Comparison of ENCODE assay signal across 12 cellular contexts in the genomic region with DNA sequence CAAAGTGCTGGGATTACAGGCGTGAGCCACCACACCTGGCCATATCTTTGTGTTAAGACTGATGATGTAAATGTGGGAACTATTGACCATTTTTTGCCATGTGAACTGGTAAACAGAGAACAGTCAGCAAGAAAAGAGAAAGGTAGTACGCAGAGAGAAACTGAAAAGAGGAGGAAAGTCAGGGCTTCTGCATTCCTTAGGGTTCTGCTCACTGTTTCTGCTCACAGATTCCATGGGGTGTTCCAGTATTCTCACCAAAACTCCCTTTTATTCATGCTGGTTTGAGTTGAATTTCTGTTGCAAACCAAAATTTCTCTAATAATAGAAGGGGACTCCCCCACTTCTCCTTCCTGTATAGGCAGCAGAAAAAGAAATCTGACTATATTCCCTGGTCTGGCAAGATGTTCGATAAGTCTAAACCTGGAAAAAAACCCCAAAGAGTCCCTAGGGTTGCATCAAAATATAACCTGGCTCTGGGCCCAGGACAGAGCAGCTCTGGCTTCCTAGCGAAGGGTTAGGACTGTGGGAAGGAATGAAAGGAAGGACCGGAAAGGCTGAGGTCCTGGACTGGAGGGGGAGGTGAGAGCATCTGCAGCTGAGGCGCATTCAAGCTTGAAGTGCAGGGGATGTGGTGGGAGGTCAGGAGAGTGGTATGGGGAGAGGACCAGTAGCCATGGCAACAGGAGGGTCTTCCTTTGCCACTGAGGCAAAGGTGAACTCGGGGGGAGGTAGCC. TPM values are rescaled to one million over a fixed set of nuclear protein-coding genes. Genes with fewer than 3 reads are reported as not detected.
DNase-seq lines count a peak whose midpoint lies in the region; ATAC-seq, FAIRE-seq and TF ChIP-seq lines count a peak whose summit lies in the region.
"Had no signal": no experiment of that assay in that cellular context is flagged by ENCODE, and none has a peak within 500 bp of the region (broad histone marks: within the 10 kb centered on the region; RNA-seq: fewer than 3 reads in every experiment).

No MANE protein-coding gene starts in this region.

- H3K9me3 Mint-ChIP-seq in CD4-positive, alpha-beta memory T cell, result peaks cover 0 to 11% (median 8%) of the 10 kb centered on the region in 8 donors

- no peaks in the 10 kb centered on the region for H3K9me3 ChIP-seq in upper lobe of right lung
- no peaks in the 10 kb centered on the region for H3K9me3 ChIP-seq in CD4-positive, alpha-beta memory T cell (ENCODE audit: control insufficient read depth in 1 of 2, low read length in 2 of 2)
- H3K9me3 ChIP-seq: neutrophil had no signal

- no peaks in the 10 kb centered on the region for H3K27me3 ChIP-seq in upper lobe of right lung
- no peaks in the 10 kb centered on the region for H3K27me3 ChIP-seq in CD4-positive, alpha-beta memory T cell (ENCODE audit: insufficient read depth, low read length)

- peaks cover 17 to 37% (median 22%) of the 10 kb centered on the region in 4 donors for H3K4me1 Mint-ChIP-seq in CD4-positive, alpha-beta memory T cell

- intact Hi-C loops in upper lobe of right lung (cut with DNase I), result no loop called here
- intact Hi-C loops in CD4-positive, alpha-beta memory T cell (cut with micrococcal nuclease), result no loop called here

- CTCF ChIA-PET in CD4-positive, alpha-beta memory T cell (lab: Charles Lee; ENCODE audit: partially characterized antibody), result interaction anchor here (1.3 kb wide), 1 partner anchor 14 kb away, joined by 3 read pairs; no protein-coding TSS in a partner anchor

- H3K4me3 ChIP-seq in AG10803 (ENCODE audit: low read length) (no peak overlapping the region), cardiac fibroblast (replicated peaks in 1 of 2; ENCODE audit: low read depth in 2 of 2, low read length in 2 of 2) (no peak overlapping the region), upper lobe of right lung (no peak overlapping the region)
- no peak overlapping the region for H3K4me3 ChIP-seq in CD4-positive, alpha-beta memory T cell (ENCODE audit: low read length in 2 of 2)

- H3K36me3 Mint-ChIP-seq in CD4-positive, alpha-beta memory T cell, result peaks cover 0 to 3% of the 10 kb centered on the region in 2 donors

- ATAC-seq in HG02981 (IDR thresholded peaks at IDR 0.05; ENCODE audit: unreplicated experiment) (peak; percentile 68), upper lobe of right lung (no peak)

- H3K4me3 Mint-ChIP-seq in CD4-positive, alpha-beta memory T cell, result no peak overlapping the region
- H3K4me3 Mint-ChIP-seq: activated T-helper 1 cell treated with anti-CD3 and anti-CD28 coated beads, Interleukin-12 subunit alpha, Interleukin-12 subunit beta, Interleukin-2, Interleukin-4 antibody, amounts not matched to agents 30 ng/mL and 10 ng/mL and 1 ng/mL, durations not matched to agents 14 hours and 24 hours and 36 hours had no signal

- DNase-seq in AG10803 (ENCODE audit: low read depth) (peak; percentile 38), GM19239 (ENCODE audit: insufficient read length, low spot score) (no peak), cardiac fibroblast (ENCODE audit: low read depth in 2 of 2) (peak; percentile 47 to 57), upper lobe of right lung (no peak), kidney glomerular epithelial cell (lab: John Stamatoyannopoulos, UW) (no peak), NCI-H2029 treated with DMSO at 0.1 percent for 48 hours (lab: John Stamatoyannopoulos, UW) (no peak)
- no peak for DNase-seq in CD4-positive, alpha-beta memory T cell
- DNase-seq: AML-193, NCI-H2107 had no signal

- TF ChIP-seq CTCF in AG10803 (conservative IDR thresholded peaks at IDR 0.05; ENCODE audit: low read length) (no peak), cardiac fibroblast (IDR thresholded peaks at IDR 0.05; ENCODE audit: low read depth, low read length) (no peak), upper lobe of right lung (IDR thresholded peaks at IDR 0.05) (no peak)

- no peaks in the 10 kb centered on the region for H3K36me3 ChIP-seq in upper lobe of right lung
- no peaks in the 10 kb centered on the region for H3K36me3 ChIP-seq in CD4-positive, alpha-beta memory T cell (ENCODE audit: insufficient read depth, low read length)
- H3K36me3 ChIP-seq: neutrophil had no signal

- POLR2A ChIA-PET in CD4-positive, alpha-beta memory T cell (lab: Charles Lee; ENCODE audit: partially characterized antibody), result no interaction called here

- H3K27ac Mint-ChIP-seq in CD4-positive, alpha-beta memory T cell, result no peak overlapping the region
- H3K27ac Mint-ChIP-seq: activated T-helper 1 cell treated with anti-CD3 and anti-CD28 coated beads, Interleukin-12 subunit alpha, Interleukin-12 subunit beta, Interleukin-2, Interleukin-4 antibody, amounts not matched to agents 30 ng/mL and 10 ng/mL and 1 ng/mL, durations not matched to agents 14 hours and 24 hours and 36 hours had no signal

- FAIRE-seq in GM19239 (lab: Jason Lieb, UNC), result peak; percentile 99

- H3K27me3 Mint-ChIP-seq in CD4-positive, alpha-beta memory T cell, result no peaks in the 10 kb centered on the region

- no peaks in the 10 kb centered on the region for H3K4me1 ChIP-seq in upper lobe of right lung
- H3K4me1 ChIP-seq in CD4-positive, alpha-beta memory T cell (ENCODE audit: insufficient read depth, low read length), result peaks cover 16% of the 10 kb centered on the region

- no peak overlapping the region for H3K27ac ChIP-seq in upper lobe of right lung
- H3K27ac ChIP-seq in CD4-positive, alpha-beta memory T cell (ENCODE audit: low read depth, low read length), result no peak overlapping the region
- H3K27ac ChIP-seq: neutrophil had no signal

RNA-seq across cellular contexts. Expression of gene RGS16, which starts 18.8 kb away (rescaled TPM):
- total RNA-seq in upper lobe of right lung, result 12.0 TPM
- total RNA-seq in CD4-positive, alpha-beta memory T cell, result 1 to 10 TPM; 1.3 to 1.4 TPM
- 1 to 10 TPM; 2.8 to 3.7 TPM for polyA plus RNA-seq in CD4-positive, alpha-beta memory T cell

RNA-seq across cellular contexts. Expression of gene RNASEL, which starts 33.9 kb away (rescaled TPM):
- total RNA-seq in upper lobe of right lung, result 12.8 TPM
- 10 to 100 TPM; 33.9 to 35.4 TPM for total RNA-seq in CD4-positive, alpha-beta memory T cell
- polyA plus RNA-seq in CD4-positive, alpha-beta memory T cell, result 10 to 100 TPM in 1 of 2 donors, 1 to 10 TPM in 1; 4.5 to 11.6 TPM

Comparison
In these comparisons a context has a peak if more than half of its experiments do, and no peak if none do; other contexts are left out.
1. DNase-seq: peak in AG10803 (single experiment) and cardiac fibroblast (2 of 2); none in GM19239 (single experiment), upper lobe of right lung (single experiment), CD4-positive, alpha-beta memory T cell (0 of 5), kidney glomerular epithelial cell (single experiment) and NCI-H2029 treated with DMSO at 0.1 percent for 48 hours (single experiment).